Comparison of ENCODE assay signal across 22 cellular contexts in the genomic region with DNA sequence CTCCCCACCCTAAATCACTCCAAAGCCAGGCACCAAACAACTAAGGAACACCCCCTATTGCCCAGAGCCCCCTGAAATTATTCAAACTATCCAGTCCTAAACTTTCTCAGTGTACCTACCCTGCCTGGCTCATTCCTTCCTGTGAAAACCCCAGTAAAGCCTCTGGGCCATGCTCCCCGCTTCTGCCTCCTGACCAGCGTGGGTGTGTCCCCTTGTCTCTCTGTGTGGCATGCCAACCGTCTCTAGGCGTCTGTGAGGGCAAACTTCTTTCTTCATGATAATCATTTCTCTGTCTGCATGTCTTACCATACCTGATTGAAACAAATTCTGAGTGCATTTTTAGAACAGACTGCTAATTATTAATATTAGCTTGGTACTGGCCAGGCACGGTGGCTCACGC.
"Had no signal": no experiment of that assay in that cellular context is flagged by ENCODE, and none has a peak within 500 bp of the region (broad histone marks: within the 10 kb centered on the region; RNA-seq: fewer than 3 reads in every experiment).

No MANE protein-coding gene starts in this region.

- H3K9me3 Mint-ChIP-seq: activated naive CD4-positive, alpha-beta T cell treated with anti-CD3 and anti-CD28 coated beads, Interleukin-2, amount 10 ng/mL, durations not matched to agents 7 days and 5 days; activated naive CD8-positive, alpha-beta T cell treated with anti-CD3 and anti-CD28 coated beads, Interleukin-2, amount 50 U/mL, for 24 hours; activated T-cell treated with anti-CD3 and anti-CD28 coated beads, Interleukin-2, amount 50 U/mL, for 4 hours; memory B cell; naive thymus-derived CD4-positive, alpha-beta T cell; T-cell had no signal

- ATAC-seq: activated naive CD8-positive, alpha-beta T cell treated with anti-CD3 and anti-CD28 coated beads, Interleukin-2, amount 50 U/mL, for 24 hours; activated T-cell treated with anti-CD3 and anti-CD28 coated beads, Interleukin-2, amount 50 U/mL, for 4 hours; gastroesophageal sphincter; heart left ventricle; left ventricle myocardium superior; naive thymus-derived CD4-positive, alpha-beta T cell; SK-N-SH treated with all-trans-retinoic acid at 6 μM for 48 hours; T-cell had no signal

- H3K36me3 ChIP-seq: brain microvascular endothelial cell, gastroesophageal sphincter, heart left ventricle had no signal

- H3K4me1 ChIP-seq: gastroesophageal sphincter had no signal

- H3K27me3 ChIP-seq: brain microvascular endothelial cell, gastroesophageal sphincter, heart left ventricle had no signal

- H3K4me3 Mint-ChIP-seq: activated naive CD4-positive, alpha-beta T cell treated with anti-CD3 and anti-CD28 coated beads, Interleukin-2, amount 10 ng/mL, durations not matched to agents 7 days and 5 days; activated naive CD8-positive, alpha-beta T cell treated with anti-CD3 and anti-CD28 coated beads, Interleukin-2, amount 50 U/mL, for 24 hours; activated T-cell treated with anti-CD3 and anti-CD28 coated beads, Interleukin-2, amount 50 U/mL, for 4 hours; memory B cell; naive thymus-derived CD4-positive, alpha-beta T cell; T-cell had no signal

- H3K36me3 Mint-ChIP-seq: activated naive CD4-positive, alpha-beta T cell treated with anti-CD3 and anti-CD28 coated beads, Interleukin-2, amount 10 ng/mL, durations not matched to agents 7 days and 5 days; memory B cell; naive thymus-derived CD4-positive, alpha-beta T cell; T-cell had no signal

- H3K27ac Mint-ChIP-seq: activated naive CD4-positive, alpha-beta T cell treated with anti-CD3 and anti-CD28 coated beads, Interleukin-2, amount 10 ng/mL, durations not matched to agents 7 days and 5 days; activated naive CD8-positive, alpha-beta T cell treated with anti-CD3 and anti-CD28 coated beads, Interleukin-2, amount 50 U/mL, for 24 hours; memory B cell; naive thymus-derived CD4-positive, alpha-beta T cell; T-cell had no signal

- H3K27ac ChIP-seq: brain microvascular endothelial cell, coronary artery, gastroesophageal sphincter had no signal

- H3K4me3 ChIP-seq: coronary artery, gastroesophageal sphincter, heart left ventricle had no signal

- H3K27me3 Mint-ChIP-seq: activated naive CD8-positive, alpha-beta T cell treated with anti-CD3 and anti-CD28 coated beads, Interleukin-2, amount 50 U/mL, for 24 hours; memory B cell had no signal

- DNase-seq: activated CD4-positive, alpha-beta T cell treated with anti-CD3 and anti-CD28 coated beads, Interleukin-2, amount 50 U/mL, for 1 hour; activated CD8-positive, alpha-beta memory T cell treated with anti-CD3 and anti-CD28 coated beads, Interleukin-2, amount 50 U/mL, for 4 hours; activated naive CD4-positive, alpha-beta T cell treated with anti-CD3 and anti-CD28 coated beads, Interleukin-2, amount 10 ng/mL, durations not matched to agents 7 days and 5 days; activated naive CD8-positive, alpha-beta T cell treated with anti-CD3 and anti-CD28 coated beads, Interleukin-2, amount 50 U/mL, for 24 hours; activated T-cell treated with anti-CD3 and anti-CD28 coated beads, Interleukin-2, amount 50 U/mL, for 4 hours; anterior cingulate cortex; brain microvascular endothelial cell; central memory CD4-positive, alpha-beta T cell; heart left ventricle; kidney; left ventricle myocardium superior; naive thymus-derived CD4-positive, alpha-beta T cell; posterior cingulate gyrus; retina; stimulated activated CD4-positive, alpha-beta T cell treated with anti-CD3 and anti-CD28 coated beads, Interleukin-2, amount 100 ng/mL, for 24 hours; stimulated activated naive CD4-positive, alpha-beta T cell treated with Interleukin-2 at 50 U/mL for 16 hours; T-cell; trophoblast cell had no signal

- H3K9me3 ChIP-seq: gastroesophageal sphincter, heart left ventricle had no signal

- H3K4me1 Mint-ChIP-seq: activated naive CD4-positive, alpha-beta T cell treated with anti-CD3 and anti-CD28 coated beads, Interleukin-2, amount 10 ng/mL, durations not matched to agents 7 days and 5 days; activated naive CD8-positive, alpha-beta T cell treated with anti-CD3 and anti-CD28 coated beads, Interleukin-2, amount 50 U/mL, for 24 hours; naive thymus-derived CD4-positive, alpha-beta T cell; T-cell had no signal
